Comparison of ENCODE assay signal across 24 cellular contexts in the genomic region with DNA sequence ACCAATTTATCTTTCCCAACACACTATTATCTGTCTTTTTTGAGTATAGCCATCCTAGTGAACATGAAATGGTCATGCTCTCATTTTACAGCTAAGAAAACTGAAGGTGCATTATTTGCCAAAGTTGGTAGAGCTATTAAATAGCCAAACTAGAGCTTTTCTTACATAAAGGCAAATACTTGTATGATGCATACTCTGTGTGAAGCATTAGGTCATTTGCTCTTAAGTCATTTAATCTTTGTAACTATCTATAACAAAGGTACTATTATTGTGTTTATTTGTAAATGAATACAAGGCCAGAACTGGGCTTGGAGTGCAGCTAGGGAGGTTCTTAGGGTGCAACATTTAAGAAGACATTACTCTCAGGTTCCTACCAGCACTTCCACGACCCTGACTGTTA.
"Had no signal": no experiment of that assay in that cellular context is flagged by ENCODE, and none has a peak within 500 bp of the region (broad histone marks: within the 10 kb centered on the region; RNA-seq: fewer than 3 reads in every experiment).

No MANE protein-coding gene starts in this region.

- DNase-seq: activated T-cell treated with anti-CD3 and anti-CD28 coated beads, Interleukin-2, amount 50 U/mL, for 1 hour; aorta; caudate nucleus; dermis blood vessel endothelial cell; effector CD8-positive, alpha-beta T cell; head of caudate nucleus; left colon; lower lobe of right lung; mesendoderm; nephron progenitor cell; pancreas; psoas muscle; stimulated activated CD4-positive, alpha-beta T cell treated with anti-CD3 and anti-CD28 coated beads, Interleukin-15, amount 100 ng/mL, for 24 hours; testis; trophoblast cell had no signal

- H3K27ac ChIP-seq: gastroesophageal sphincter, lower lobe of right lung, pancreas, psoas muscle, skin epidermis, testis, vagina, WERI-Rb-1 had no signal

- H3K4me1 ChIP-seq: gastroesophageal sphincter, lower lobe of right lung, pancreas, psoas muscle, testis, vagina had no signal

- H3K4me3 ChIP-seq: gastroesophageal sphincter, lower lobe of right lung, mucosa of descending colon, pancreas, psoas muscle, right lobe of liver, skin epidermis, testis, vagina had no signal

- H3K27me3 ChIP-seq: gastroesophageal sphincter, pancreas, right lobe of liver, testis, vagina had no signal

- ATAC-seq: activated naive CD4-positive, alpha-beta T cell treated with anti-CD3 and anti-CD28 coated beads, Interleukin-2, amount 50 U/mL, for 72 hours; activated T-helper 17 cell treated with anti-CD3 and anti-CD28 coated beads, Interleukin-2, amount 50 U/mL, for 72 hours; gastroesophageal sphincter; left colon; lower lobe of right lung; mucosa of descending colon; pancreas; psoas muscle; stimulated activated memory B cell treated with anti-CD40 and anti-IgM and Interleukin-4, amounts not matched to agents 10 μg/mL and 1 μg/mL and 100 μg/mL, for 72 hours had no signal

- H3K36me3 ChIP-seq: gastroesophageal sphincter, lower lobe of right lung, pancreas, right lobe of liver, vagina, WERI-Rb-1 had no signal

- H3K9me3 ChIP-seq: gastroesophageal sphincter, lower lobe of right lung, mucosa of descending colon, pancreas, psoas muscle, right lobe of liver, testis, vagina had no signal
